ENCODE assay signal across 17 cellular contexts in the genomic region with DNA sequence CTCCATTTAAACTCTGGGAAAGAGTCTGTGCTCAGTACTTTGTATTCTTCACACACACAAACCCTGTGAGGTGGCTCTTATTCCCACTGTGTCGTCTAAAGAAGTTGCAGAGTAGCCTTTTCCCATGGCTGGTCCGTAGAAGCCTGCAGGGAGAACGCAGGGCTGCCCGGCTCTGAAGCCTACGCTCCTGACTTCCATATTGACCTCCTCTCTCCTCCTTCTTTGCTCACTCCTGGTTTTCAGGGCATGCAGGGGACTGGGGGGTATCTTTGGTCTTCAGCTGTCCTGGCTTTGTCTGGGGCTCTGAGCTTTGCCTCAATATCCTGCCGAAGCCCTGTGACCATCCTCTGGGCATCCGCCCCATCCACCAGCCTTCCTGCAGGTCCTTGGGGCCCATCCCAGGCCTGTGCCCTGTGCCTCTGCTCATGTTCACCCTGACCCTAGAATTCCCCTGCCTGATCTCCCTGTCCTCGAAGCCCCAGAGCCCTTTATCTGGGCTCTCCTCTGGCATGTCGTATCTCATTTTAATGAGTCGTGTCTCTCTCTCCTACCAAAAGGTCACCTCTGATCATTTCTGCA.
"Had no signal": no experiment of that assay in that cellular context is flagged by ENCODE, and none has a peak within 500 bp of the region (broad histone marks: within the 10 kb centered on the region; RNA-seq: fewer than 3 reads in every experiment).

No MANE protein-coding gene starts in this region.

- H3K4me1 ChIP-seq: esophagus muscularis mucosa, gastrocnemius medialis, psoas muscle, right lobe of liver, testis, tibial nerve had no signal

- H3K4me3 ChIP-seq: esophagus muscularis mucosa, gastrocnemius medialis, psoas muscle, right lobe of liver, testis, tibial nerve had no signal

- H3K9me3 Mint-ChIP-seq: central memory CD8-positive, alpha-beta T cell had no signal

- H3K36me3 Mint-ChIP-seq: naive thymus-derived CD8-positive, alpha-beta T cell had no signal

- H3K27ac ChIP-seq: epithelial cell of prostate, esophagus muscularis mucosa, gastrocnemius medialis, neutrophil, psoas muscle, right lobe of liver, testis, tibial nerve had no signal

- DNase-seq: effector memory CD4-positive, alpha-beta T cell; gastrocnemius medialis; mammary epithelial cell; naive thymus-derived CD8-positive, alpha-beta T cell; psoas muscle; retina; right lobe of liver; stimulated activated CD4-positive, alpha-beta T cell treated with anti-CD3 and anti-CD28 coated beads, Interleukin-2, amount 100 ng/mL, for 24 hours; stimulated activated CD4-positive, alpha-beta T cell treated with anti-CD3 and anti-CD28 coated beads, Interleukin-4, amount 100 ng/mL, for 4 hours; stimulated activated naive CD4-positive, alpha-beta T cell treated with Interleukin-2 at 50 U/mL for 16 hours; testis had no signal

- H3K27ac Mint-ChIP-seq: naive thymus-derived CD8-positive, alpha-beta T cell had no signal

- H3K9me3 ChIP-seq: esophagus muscularis mucosa, gastrocnemius medialis, neutrophil, psoas muscle, right lobe of liver, testis, tibial nerve had no signal

- H3K36me3 ChIP-seq: esophagus muscularis mucosa, gastrocnemius medialis, neutrophil, right lobe of liver, tibial nerve had no signal

- H3K27me3 ChIP-seq: gastrocnemius medialis, right lobe of liver, testis, tibial nerve had no signal

- ATAC-seq: gastrocnemius medialis; left lobe of liver; naive thymus-derived CD8-positive, alpha-beta T cell; psoas muscle; right lobe of liver had no signal

- H3K4me3 Mint-ChIP-seq: central memory CD8-positive, alpha-beta T cell; naive thymus-derived CD8-positive, alpha-beta T cell had no signal
